Comparison of ENCODE assay signal across 1 cellular context in the genomic region with DNA sequence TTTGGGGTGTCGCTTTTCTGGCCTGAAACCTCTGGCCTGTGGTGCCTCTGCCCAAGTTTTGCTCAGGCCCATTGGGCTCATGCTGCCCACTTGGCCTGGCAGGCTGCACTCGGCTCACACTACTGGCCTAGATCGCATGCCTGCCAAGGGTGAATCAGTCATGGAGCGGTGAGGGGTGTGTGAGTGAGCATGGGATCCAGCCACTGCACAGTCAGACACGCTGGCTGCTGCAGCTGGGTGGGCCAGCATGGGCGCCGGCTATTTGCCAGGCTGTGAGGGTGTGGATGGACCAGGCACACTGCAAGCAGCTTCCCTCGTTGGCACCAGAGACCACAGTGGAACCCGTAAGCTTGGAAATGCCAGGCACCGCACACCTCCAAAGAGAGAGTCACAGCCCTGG.
TF ChIP-seq lines count a peak whose summit lies in the region.

No MANE protein-coding gene starts in this region.

TF ChIP-seq in SK-N-SH, 30 proteins besides CTCF, POLR2A, EP300 and RAD21 (continued from another document):
- TF ChIP-seq, protein P1, sequence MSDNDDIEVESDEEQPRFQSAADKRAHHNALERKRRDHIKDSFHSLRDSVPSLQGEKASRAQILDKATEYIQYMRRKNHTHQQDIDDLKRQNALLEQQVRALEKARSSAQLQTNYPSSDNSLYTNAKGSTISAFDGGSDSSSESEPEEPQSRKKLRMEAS (IDR thresholded peaks at IDR 0.05; ENCODE audit: low read depth) = no peak
- TF ChIP-seq NRF1 (IDR thresholded peaks at IDR 0.05; ENCODE audit: low read depth, low read length) = no peak
- no peak for TF ChIP-seq MEF2A (IDR thresholded peaks at IDR 0.05; ENCODE audit: borderline replicate concordance, low read depth)
- TF ChIP-seq CHD2 (IDR thresholded peaks at IDR 0.05; ENCODE audit: low read length, partially characterized antibody) = no peak
- no peak for TF ChIP-seq SMC3 (IDR thresholded peaks at IDR 0.05; ENCODE audit: low read depth, low read length)
- TF ChIP-seq, protein P2, sequence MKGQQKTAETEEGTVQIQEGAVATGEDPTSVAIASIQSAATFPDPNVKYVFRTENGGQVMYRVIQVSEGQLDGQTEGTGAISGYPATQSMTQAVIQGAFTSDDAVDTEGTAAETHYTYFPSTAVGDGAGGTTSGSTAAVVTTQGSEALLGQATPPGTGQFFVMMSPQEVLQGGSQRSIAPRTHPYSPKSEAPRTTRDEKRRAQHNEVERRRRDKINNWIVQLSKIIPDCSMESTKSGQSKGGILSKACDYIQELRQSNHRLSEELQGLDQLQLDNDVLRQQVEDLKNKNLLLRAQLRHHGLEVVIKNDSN (IDR thresholded peaks at IDR 0.05; ENCODE audit: borderline replicate concordance, low read depth) = no peak
- no peak for TF ChIP-seq TCF12 (IDR thresholded peaks at IDR 0.05)
